Comparison of ENCODE assay signal across 1 cellular context in the genomic region with DNA sequence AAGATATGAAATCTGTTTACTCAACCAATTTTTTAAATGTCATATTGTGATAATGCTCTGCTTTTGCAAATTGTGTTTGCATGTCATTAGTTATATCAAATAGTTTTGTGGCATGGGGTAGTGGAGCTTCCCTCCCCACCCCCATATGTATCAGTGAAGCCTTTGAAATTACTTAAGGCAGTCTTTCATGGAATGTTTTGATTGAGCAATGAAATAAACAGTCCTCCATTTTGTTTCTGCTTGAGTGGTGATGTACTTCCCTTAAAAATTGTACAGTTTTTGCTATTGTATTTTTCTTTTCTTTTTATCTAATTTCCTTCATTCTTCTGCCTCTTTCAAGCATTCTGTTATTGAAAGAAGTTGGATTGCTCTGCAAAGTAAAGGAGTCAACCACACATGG.
TF ChIP-seq lines count a peak whose summit lies in the region.

No MANE protein-coding gene starts in this region.

TF ChIP-seq in IMR-90, 13 proteins besides CTCF, POLR2A, EP300 and RAD21:
- peak; percentile 80 for TF ChIP-seq CEBPB (IDR thresholded peaks at IDR 0.05; ENCODE audit: low read depth, low read length)
- no peak for TF ChIP-seq FOS (IDR thresholded peaks at IDR 0.05; ENCODE audit: low read depth, low read length)
